Comparison of ENCODE assay signal across 19 cellular contexts in the genomic region with DNA sequence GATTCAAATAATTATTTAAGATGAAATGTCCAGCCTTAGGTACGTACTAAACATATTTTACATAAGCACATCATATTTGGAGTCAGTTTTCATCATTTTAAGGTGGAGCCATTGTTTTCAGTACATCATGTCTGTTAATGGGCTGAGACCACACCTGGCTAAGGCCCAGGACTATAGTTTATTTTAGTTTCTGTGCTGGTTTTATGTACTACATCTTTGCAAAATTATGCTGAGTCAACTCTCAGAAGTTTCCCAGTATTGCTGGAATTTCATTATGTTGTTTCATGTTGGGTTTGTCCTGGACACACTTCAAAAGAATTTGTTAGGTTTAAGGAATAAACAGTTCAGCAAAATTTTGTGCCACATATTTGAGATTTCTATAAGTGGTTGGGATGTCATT.
A peak's percentile ranks its signal among the peaks of the same experiment; 100 is the strongest.
DNase-seq lines count a peak whose midpoint lies in the region; ATAC-seq, FAIRE-seq and TF ChIP-seq lines count a peak whose summit lies in the region.
"Had no signal": no experiment of that assay in that cellular context is flagged by ENCODE, and none has a peak within 500 bp of the region (broad histone marks: within the 10 kb centered on the region; RNA-seq: fewer than 3 reads in every experiment).

No MANE protein-coding gene starts in this region.

- H3K9ac ChIP-seq in GM23248 (no peak overlapping the region), astrocyte (ENCODE audit: low read length) (no peak overlapping the region)

- H3K4me1 Mint-ChIP-seq in astrocyte (ENCODE audit: low read depth, unreplicated experiment), result peaks cover 5% of the 10 kb centered on the region
- no peaks in the 10 kb centered on the region for H3K4me1 Mint-ChIP-seq in activated CD4-positive, alpha-beta T cell treated with anti-CD3 and anti-CD28 coated beads, Interleukin-2, amount 10 ng/mL, durations not matched to agents 24 days and 14 days
- no peaks in the 10 kb centered on the region for H3K4me1 Mint-ChIP-seq in activated CD4-positive, alpha-beta T cell treated with anti-CD3 and anti-CD28 coated beads for 36 hours
- H3K4me1 Mint-ChIP-seq: CD4-positive, alpha-beta memory T cell; T-cell had no signal

- H3K79me2 ChIP-seq in ACC112 (ENCODE audit: control insufficient read depth, insufficient read depth, low read length, unreplicated experiment) (no peaks in the 10 kb centered on the region), GM23248 (ENCODE audit: insufficient read depth) (no peaks in the 10 kb centered on the region), astrocyte (ENCODE audit: insufficient read depth, low read length) (no peaks in the 10 kb centered on the region)

- H2AFZ ChIP-seq in ACC112 (ENCODE audit: low read length, unreplicated experiment) (no peak overlapping the region), GM23248 (no peak overlapping the region), astrocyte (ENCODE audit: low read depth, low read length) (no peak overlapping the region)

- H3K36me3 ChIP-seq in ACC112 (ENCODE audit: insufficient read depth, low read length) (0 out of 2 replicates have a peak, but pooled peaks cover 2% of the 10 kb centered on the region), GM23248 (ENCODE audit: low read depth) (no peaks in the 10 kb centered on the region), astrocyte (ENCODE audit: insufficient read depth, low read length) (no peaks in the 10 kb centered on the region)
- H3K36me3 ChIP-seq: colonic mucosa had no signal

- H3K9me3 ChIP-seq in GM23248 (ENCODE audit: low read depth), result no peaks in the 10 kb centered on the region
- no peaks in the 10 kb centered on the region for H3K9me3 ChIP-seq in astrocyte (ENCODE audit: insufficient read depth, low read depth, low read length)
- H3K9me3 ChIP-seq: colonic mucosa, suprapubic skin had no signal

- H3K4me3 Mint-ChIP-seq in astrocyte (ENCODE audit: unreplicated experiment), result no peak overlapping the region
- no peak overlapping the region for H3K4me3 Mint-ChIP-seq in activated CD4-positive, alpha-beta T cell treated with anti-CD3 and anti-CD28 coated beads, Interleukin-2, amount 10 ng/mL, durations not matched to agents 24 days and 14 days
- no peak overlapping the region for H3K4me3 Mint-ChIP-seq in activated CD4-positive, alpha-beta T cell treated with anti-CD3 and anti-CD28 coated beads for 36 hours
- H3K4me3 Mint-ChIP-seq: CD4-positive, alpha-beta memory T cell; neural crest cell; T-cell had no signal

- H3K27me3 ChIP-seq in ACC112 (ENCODE audit: insufficient read depth, low read length) (no peaks in the 10 kb centered on the region), GM23248 (replicated peaks; ENCODE audit: insufficient read depth) (no peaks in the 10 kb centered on the region), astrocyte (ENCODE audit: insufficient read depth, low read length) (no peaks in the 10 kb centered on the region)
- H3K27me3 ChIP-seq: colonic mucosa, suprapubic skin had no signal

- no peaks in the 10 kb centered on the region for H3K36me3 Mint-ChIP-seq in astrocyte (ENCODE audit: low read depth, unreplicated experiment)
- no peaks in the 10 kb centered on the region for H3K36me3 Mint-ChIP-seq in activated CD4-positive, alpha-beta T cell treated with anti-CD3 and anti-CD28 coated beads, Interleukin-2, amount 10 ng/mL, durations not matched to agents 24 days and 14 days (ENCODE audit: low read depth)
- no peaks in the 10 kb centered on the region for H3K36me3 Mint-ChIP-seq in activated CD4-positive, alpha-beta T cell treated with anti-CD3 and anti-CD28 coated beads for 36 hours (ENCODE audit: low read depth)
- H3K36me3 Mint-ChIP-seq: CD4-positive, alpha-beta memory T cell had no signal

- no peaks in the 10 kb centered on the region for H3K9me3 Mint-ChIP-seq in astrocyte (ENCODE audit: unreplicated experiment)
- H3K9me3 Mint-ChIP-seq in activated CD4-positive, alpha-beta T cell treated with anti-CD3 and anti-CD28 coated beads, Interleukin-2, amount 10 ng/mL, durations not matched to agents 24 days and 14 days, result no peaks in the 10 kb centered on the region
- H3K9me3 Mint-ChIP-seq in activated CD4-positive, alpha-beta T cell treated with anti-CD3 and anti-CD28 coated beads for 36 hours (ENCODE audit: low read depth), result no peaks in the 10 kb centered on the region
- H3K9me3 Mint-ChIP-seq: CD4-positive, alpha-beta memory T cell; neural crest cell; T-cell had no signal

- in situ Hi-C loops in GM23248 (cut with MboI), result no loop called here

- ATAC-seq in activated CD4-positive, alpha-beta T cell treated with anti-CD3 and anti-CD28 coated beads for 36 hours, result no peak
- ATAC-seq: left lobe of liver, T-cell had no signal

- POLR2A ChIA-PET in activated CD4-positive, alpha-beta T cell treated with anti-CD3 and anti-CD28 coated beads for 36 hours (lab: Charles Lee), result no interaction called here

- H4K20me1 ChIP-seq in GM23248 (ENCODE audit: insufficient read depth), result no peaks in the 10 kb centered on the region
- no peaks in the 10 kb centered on the region for H4K20me1 ChIP-seq in astrocyte (ENCODE audit: insufficient read depth, low read length)

- peak overlapping the region; percentile 6; the same call in 1 of the 2 replicates for H3K27ac ChIP-seq in ACC112 (ENCODE audit: low read depth, low read length)
- no peak overlapping the region for H3K27ac ChIP-seq in GM23248
- no peak overlapping the region for H3K27ac ChIP-seq in astrocyte (ENCODE audit: low read depth, low read length)
- H3K27ac ChIP-seq: colonic mucosa, RWPE1, suprapubic skin had no signal

- CTCF ChIA-PET in activated CD4-positive, alpha-beta T cell treated with anti-CD3 and anti-CD28 coated beads for 36 hours (lab: Charles Lee), result no interaction called here

- H3K4me2 ChIP-seq in GM23248 (ENCODE audit: unreplicated experiment), result no peak overlapping the region
- no peak overlapping the region for H3K4me2 ChIP-seq in astrocyte (ENCODE audit: low read length)

- intact Hi-C loops in activated CD4-positive, alpha-beta T cell treated with anti-CD3 and anti-CD28 coated beads, Interleukin-2, amount 10 ng/mL, durations not matched to agents 24 days and 14 days (cut with micrococcal nuclease), result no loop called here
- intact Hi-C loops in activated CD4-positive, alpha-beta T cell treated with anti-CD3 and anti-CD28 coated beads for 36 hours (cut with DNase I, micrococcal nuclease), result no loop called here

- 52 to 57% methylated on average over 1 of the region's 1 CpG for WGBS in GM23248 (ENCODE audit: low coverage in 1 of 2, low lambda C conversion rate in 2 of 2, missing lambda C conversion rate in 2 of 2), 2 experiments

- H3K4me1 ChIP-seq in ACC112 (ENCODE audit: control insufficient read depth, insufficient read depth, low read length, unreplicated experiment) (peaks cover 17% of the 10 kb centered on the region), GM23248 (ENCODE audit: insufficient read depth) (peaks cover 18% of the 10 kb centered on the region; the same call in 1 of the 2 replicates), astrocyte (ENCODE audit: insufficient read depth, low read length) (peaks cover 7% of the 10 kb centered on the region)
- H3K4me1 ChIP-seq: colonic mucosa had no signal

- DNase-seq in GM23248 (peak; percentile 35), astrocyte (ENCODE audit: low read depth) (peak; percentile 70), fibroblast of the conjunctiva (ENCODE audit: low read depth) (peak; percentile 72), SHP77 (lab: John Stamatoyannopoulos, UW) (no peak), cerebellar nuclear complex (lab: John Stamatoyannopoulos, UW) (no peak)
- no peak for DNase-seq in activated CD4-positive, alpha-beta T cell treated with anti-CD3 and anti-CD28 coated beads, Interleukin-2, amount 10 ng/mL, durations not matched to agents 24 days and 14 days
- no peak for DNase-seq in activated CD4-positive, alpha-beta T cell treated with anti-CD3 and anti-CD28 coated beads for 36 hours
- DNase-seq: CD4-positive, alpha-beta memory T cell; colonic mucosa; midbrain; NCI-H1048; NCI-H1930; stimulated activated CD4-positive, alpha-beta T cell treated with anti-CD3 and anti-CD28 coated beads, Interleukin-12 subunit alpha, Interleukin-12 subunit beta, amount 100 ng/mL, for 4 hours; T-cell had no signal

- H3K27me3 Mint-ChIP-seq in astrocyte (ENCODE audit: low read depth, unreplicated experiment), result no peaks in the 10 kb centered on the region
- H3K27me3 Mint-ChIP-seq in activated CD4-positive, alpha-beta T cell treated with anti-CD3 and anti-CD28 coated beads, Interleukin-2, amount 10 ng/mL, durations not matched to agents 24 days and 14 days, result no peaks in the 10 kb centered on the region
- H3K27me3 Mint-ChIP-seq in activated CD4-positive, alpha-beta T cell treated with anti-CD3 and anti-CD28 coated beads for 36 hours, result no peaks in the 10 kb centered on the region
- H3K27me3 Mint-ChIP-seq: CD4-positive, alpha-beta memory T cell; T-cell had no signal

- no peak for TF ChIP-seq CTCF in astrocyte (IDR thresholded peaks at IDR 0.05; ENCODE audit: insufficient read depth, low read depth, low read length)

- H3F3A ChIP-seq in GM23248 (ENCODE audit: insufficient read depth), result no peaks in the 10 kb centered on the region

- no peak overlapping the region for H3K27ac Mint-ChIP-seq in astrocyte (ENCODE audit: unreplicated experiment)
- H3K27ac Mint-ChIP-seq in activated CD4-positive, alpha-beta T cell treated with anti-CD3 and anti-CD28 coated beads, Interleukin-2, amount 10 ng/mL, durations not matched to agents 24 days and 14 days, result no peak overlapping the region
- H3K27ac Mint-ChIP-seq in activated CD4-positive, alpha-beta T cell treated with anti-CD3 and anti-CD28 coated beads for 36 hours, result no peak overlapping the region
- H3K27ac Mint-ChIP-seq: CD4-positive, alpha-beta memory T cell; T-cell had no signal

- H3K9me2 ChIP-seq in GM23248 (ENCODE audit: insufficient read depth), result no peaks in the 10 kb centered on the region

- no peak for FAIRE-seq in astrocyte (lab: Jason Lieb, UNC)

- H3K4me3 ChIP-seq in ACC112 (ENCODE audit: low read depth, low read length) (no peak overlapping the region), GM23248 (no peak overlapping the region), astrocyte (ENCODE audit: insufficient read depth, low read depth, low read length) (no peak overlapping the region)
- H3K4me3 ChIP-seq: colonic mucosa, suprapubic skin had no signal

Comparison
In these comparisons a context has a peak if more than half of its experiments do, and no peak if none do; other contexts are left out.
1. DNase-seq: peak in GM23248 (single experiment), astrocyte (single experiment) and fibroblast of the conjunctiva (single experiment); none in SHP77 (0 of 2), activated CD4-positive, alpha-beta T cell treated with anti-CD3 and anti-CD28 coated beads, Interleukin-2, amount 10 ng/mL, durations not matched to agents 24 days and 14 days (single experiment), activated CD4-positive, alpha-beta T cell treated with anti-CD3 and anti-CD28 coated beads for 36 hours (single experiment) and cerebellar nuclear complex (0 of 2).